In genomic region chr2:200454839-200455801, GRCh38 we compare ENCODE assay signal across 8 cellular contexts. TPM values are rescaled to one million over a fixed set of nuclear protein-coding genes. Genes with fewer than 3 reads are reported as not detected.
DNase-seq lines count a peak whose midpoint lies in the region; ATAC-seq, FAIRE-seq and TF ChIP-seq lines count a peak whose summit lies in the region.

No MANE protein-coding gene starts in this region.

- FAIRE-seq in endothelial cell of umbilical vein (lab: Jason Lieb, UNC), result no peak

- H3K4me1 ChIP-seq in endothelial cell of umbilical vein (ENCODE audit: control insufficient read depth, extremely low read depth, insufficient read depth, low read length) (peaks cover 6% of the 10 kb centered on the region), hepatocyte (ENCODE audit: insufficient read depth) (no peaks in the 10 kb centered on the region)

- H3K4me3 ChIP-seq in endothelial cell of umbilical vein (replicated peaks in 1 of 3; ENCODE audit: insufficient read depth in 1 of 3, low read depth in 1 of 3, low read length in 3 of 3) (no peak overlapping the region), hepatocyte (no peak overlapping the region), coronary artery (no peak overlapping the region)

- H3K9me2 ChIP-seq in hepatocyte (replicated peaks; ENCODE audit: insufficient read depth), result no peaks in the 10 kb centered on the region

- no TSS peak for BruUV-seq in endothelial cell of umbilical vein (replicated peaks; lab: Mats Ljungman, UMichigan)

- TF ChIP-seq POLR2A in endothelial cell of umbilical vein (IDR thresholded peaks at IDR 0.05; ENCODE audit: low read depth, low read length), result no peak

- dilution Hi-C loops in endothelial cell of umbilical vein (cut with MboI; ENCODE audit: extremely low pct_ligation_motif_present, low sequenced_read_pairs), result no loop called here

- H3K9ac ChIP-seq in endothelial cell of umbilical vein (replicated peaks; ENCODE audit: extremely low read depth, insufficient read depth, low read length), result no peak overlapping the region

- no peaks in the 10 kb centered on the region for H3K79me2 ChIP-seq in endothelial cell of umbilical vein (ENCODE audit: control insufficient read depth, insufficient read depth, low read length)
- H3K79me2 ChIP-seq in hepatocyte, result no peaks in the 10 kb centered on the region

- H4K20me1 ChIP-seq in endothelial cell of umbilical vein (replicated peaks; ENCODE audit: control insufficient read depth, extremely low read depth, insufficient read depth, low read length) (no peaks in the 10 kb centered on the region), hepatocyte (ENCODE audit: insufficient read depth, poor library complexity, severe bottlenecking) (no peaks in the 10 kb centered on the region)

- H3K27me3 ChIP-seq in endothelial cell of umbilical vein (ENCODE audit: control insufficient read depth in 2 of 2, insufficient read depth in 2 of 2, low read length in 2 of 2) (no peaks in the 10 kb centered on the region), hepatocyte (no peaks in the 10 kb centered on the region)

- DNase-seq in EL (peak; percentile 83), GM20000 (ENCODE audit: low spot score) (peak; percentile 36), endothelial cell of umbilical vein (ENCODE audit: low read depth, low spot score) (no peak), hepatocyte (ENCODE audit: low spot score) (no peak), coronary artery (ENCODE audit: low spot score) (no peak), epidermal melanocyte (ENCODE audit: insufficient read length, low spot score) (no peak), NCI-H226 (no peak)

- H3K4me2 ChIP-seq in endothelial cell of umbilical vein (ENCODE audit: insufficient read depth, low read length) (no peak overlapping the region), hepatocyte (no peak overlapping the region)

- CTCF ChIA-PET in endothelial cell of umbilical vein (lab: Charles Lee), result interaction anchor here (0.8 to 1.6 kb wide), 4 partner anchors 12 to 150 kb away, joined by 3 to 4 read pairs (median 3); no protein-coding TSS in a partner anchor

- intact Hi-C loops in endothelial cell of umbilical vein (cut with micrococcal nuclease), result loop anchor here (5.0 kb wide), 1 partner anchor 148 kb away; the partner anchor contains the start of gene SPATS2L

- H3K36me3 ChIP-seq in endothelial cell of umbilical vein (ENCODE audit: control insufficient read depth in 2 of 2, extremely low read depth in 1 of 2, insufficient read depth in 2 of 2, low read length in 2 of 2), result no peaks in the 10 kb centered on the region
- H3K36me3 ChIP-seq in hepatocyte (replicated peaks; ENCODE audit: insufficient read depth, low read depth), result no peaks in the 10 kb centered on the region

- 94% methylated on average over 4 of the region's 4 CpGs for WGBS in hepatocyte (ENCODE audit: low lambda C conversion rate, missing lambda C conversion rate)

- POLR2A ChIA-PET in endothelial cell of umbilical vein (lab: Charles Lee), result no interaction called here

- H2AFZ ChIP-seq in endothelial cell of umbilical vein (ENCODE audit: low read depth, low read length) (no peak overlapping the region), hepatocyte (no peak overlapping the region)

- TF ChIP-seq CTCF in GM20000 (IDR thresholded peaks at IDR 0.05; ENCODE audit: extremely low read depth, missing control alignments) (no peak), endothelial cell of umbilical vein (IDR thresholded peaks at IDR 0.05; ENCODE audit: extremely low read depth in 1 of 2, insufficient read depth in 1 of 2, low read depth in 1 of 2, low read length in 2 of 2) (no peak), hepatocyte (IDR thresholded peaks at IDR 0.05; ENCODE audit: poor library complexity) (no peak), coronary artery (IDR thresholded peaks at IDR 0.05) (no peak)

- H3K27ac ChIP-seq in endothelial cell of umbilical vein (ENCODE audit: insufficient read depth, low read depth, low read length) (no peak overlapping the region), hepatocyte (no peak overlapping the region), coronary artery (peak overlapping the region in 1 of 2 donors; percentile 3)

- ATAC-seq in HG03457 (IDR thresholded peaks at IDR 0.05; ENCODE audit: unreplicated experiment), result peak; percentile 76

- H3K9me3 ChIP-seq in endothelial cell of umbilical vein (replicated peaks; ENCODE audit: control insufficient read depth, insufficient read depth, low read length) (no peaks in the 10 kb centered on the region), hepatocyte (ENCODE audit: low read depth) (no peaks in the 10 kb centered on the region)

- H3K9me1 ChIP-seq in endothelial cell of umbilical vein (replicated peaks; ENCODE audit: control insufficient read depth, extremely low read depth, insufficient read depth, low read length), result no peaks in the 10 kb centered on the region

TF ChIP-seq in endothelial cell of umbilical vein, 7 proteins besides CTCF, POLR2A, EP300 and RAD21:
- no peak for TF ChIP-seq EZH2 (IDR thresholded peaks at IDR 0.05; ENCODE audit: borderline replicate concordance, low read depth, low read length, severe bottlenecking)
- peak; percentile 14 for TF ChIP-seq JUN (IDR thresholded peaks at IDR 0.05; ENCODE audit: borderline replicate concordance, insufficient read depth, insufficient read length, low read depth)
- no peak for TF ChIP-seq GATA2 (IDR thresholded peaks at IDR 0.05; ENCODE audit: insufficient read depth, insufficient read length, low read depth, low read length)
- no peak for TF ChIP-seq MYC (IDR thresholded peaks at IDR 0.05; ENCODE audit: low read depth, low read length)

RNA-seq across cellular contexts. Expression of gene KCTD18, which starts 54.7 kb away (rescaled TPM):
- 5.4 and 6.6 TPM in 2 replicates for total RNA-seq in endothelial cell of umbilical vein
- 2.6 TPM in 2 replicates for polyA plus RNA-seq in endothelial cell of umbilical vein
- polyA plus RNA-seq in endothelial cell of umbilical vein (2011; cell fraction: cytosol; rRNA removed), result 3.3 and 4.4 TPM in 2 replicates
- 4.6 TPM in 2 replicates for polyA plus RNA-seq in endothelial cell of umbilical vein (2011; cell fraction: nucleus; rRNA removed)
- polyA plus RNA-seq in endothelial cell of umbilical vein (2012), result 4.9 and 5.1 TPM in 2 replicates
- 2.8 and 5.6 TPM in 2 replicates for polyA minus RNA-seq in endothelial cell of umbilical vein
- polyA minus RNA-seq in endothelial cell of umbilical vein (2011; cell fraction: cytosol; rRNA and poly(A)+ RNA removed), result 1.3 TPM
- polyA minus RNA-seq in endothelial cell of umbilical vein (2011; cell fraction: nucleus; rRNA and poly(A)+ RNA removed), result 2.3 and 3.0 TPM in 2 replicates
- total RNA-seq in hepatocyte, result 12.9 and 13.4 TPM in 2 replicates
- polyA plus RNA-seq in hepatocyte, result 6.9 and 12.7 TPM in 2 replicates

Comparison
In these comparisons a context has a peak if more than half of its experiments do, and no peak if none do; other contexts are left out.
1. DNase-seq: peak in EL (single experiment) and GM20000 (single experiment); none in endothelial cell of umbilical vein (single experiment), hepatocyte (single experiment), coronary artery (single experiment), epidermal melanocyte (single experiment) and NCI-H226 (single experiment).